In genomic region chr2:27087823-27088410, GRCh38 we compare ENCODE assay signal across 13 cellular contexts. TPM values are rescaled to one million over a fixed set of nuclear protein-coding genes. Genes with fewer than 3 reads are reported as not detected.
DNase-seq lines count a peak whose midpoint lies in the region; ATAC-seq and TF ChIP-seq lines count a peak whose summit lies in the region.
"Had no signal": no experiment of that assay in that cellular context is flagged by ENCODE, and none has a peak within 500 bp of the region (broad histone marks: within the 10 kb centered on the region; RNA-seq: fewer than 3 reads in every experiment).

No MANE protein-coding gene starts in this region.

- BruUV-seq in A673 (replicated peaks; lab: Mats Ljungman, UMichigan): no TSS peak

- H3K27me3 Mint-ChIP-seq in CD8-positive, alpha-beta T cell (ENCODE audit: low read depth): no peaks in the 10 kb centered on the region
- no peaks in the 10 kb centered on the region for H3K27me3 Mint-ChIP-seq in activated CD8-positive, alpha-beta T cell treated with anti-CD3 and anti-CD28 coated beads for 36 hours
- H3K27me3 Mint-ChIP-seq in endodermal cell (ENCODE audit: insufficient read depth): peaks cover 28% of the 10 kb centered on the region

- TF ChIP-seq RAD21 in liver (IDR thresholded peaks at IDR 0.05): peak in 1 of 2 donors; percentile 8

- H3K9me3 ChIP-seq in A673 (ENCODE audit: low read depth, low read length, poor library complexity, severe bottlenecking) (no peaks in the 10 kb centered on the region), liver (ENCODE audit: control insufficient read depth in 4 of 4, low read length in 3 of 4) (no peaks in the 10 kb centered on the region), upper lobe of left lung (no peaks in the 10 kb centered on the region), endodermal cell (ENCODE audit: control insufficient read depth, low read length) (no peaks in the 10 kb centered on the region)
- H3K9me3 ChIP-seq in CD8-positive, alpha-beta T cell (ENCODE audit: low read length): no peaks in the 10 kb centered on the region
- H3K9me3 ChIP-seq: psoas muscle had no signal

- H3K27ac ChIP-seq in A673 (ENCODE audit: low read depth, low read length, poor library complexity, severe bottlenecking): no peak overlapping the region
- no peak overlapping the region for H3K27ac ChIP-seq in CD8-positive, alpha-beta T cell (ENCODE audit: low read depth, low read length)
- peak overlapping the region; percentile 60 to 76 for H3K27ac ChIP-seq in liver (ENCODE audit: low read depth in 1 of 2, low read length in 2 of 2)
- no peak overlapping the region for H3K27ac ChIP-seq in upper lobe of left lung
- H3K27ac ChIP-seq in endodermal cell (ENCODE audit: low read depth, low read length): no peak overlapping the region
- H3K27ac ChIP-seq: brain microvascular endothelial cell, psoas muscle had no signal

- H3K4me3 ChIP-seq in A673 (ENCODE audit: low read depth, low read length, poor library complexity, severe bottlenecking) (peak overlapping the region; percentile 59), liver (ENCODE audit: low read depth in 1 of 3, low read length in 3 of 3) (peak overlapping the region; percentile 63 to 84 (median 70)), upper lobe of left lung (no peak overlapping the region), endodermal cell (ENCODE audit: low read length) (no peak overlapping the region)
- H3K4me3 ChIP-seq in CD8-positive, alpha-beta T cell (ENCODE audit: low read depth, low read length): no peak overlapping the region

- intact Hi-C loops in A673 (cut with micrococcal nuclease; ENCODE audit: unreplicated experiment): no loop called here
- intact Hi-C loops in CD8-positive, alpha-beta T cell (cut with DNase I, micrococcal nuclease): loop anchor here (2.0 to 10.0 kb wide), 6 partner anchors 125 to 347 kb away; partner anchors contain the start of genes ATRAID (in 1 of the 2), CENPA (in 1 of the 2), MPV17 (in 1 of the 2) and SLC30A3 (in 1 of the 2)
- intact Hi-C loops in activated CD8-positive, alpha-beta T cell treated with anti-CD3 and anti-CD28 coated beads for 36 hours (cut with micrococcal nuclease): loop anchor here (5.0 kb wide), 1 partner anchor 126 kb away; no protein-coding TSS in a partner anchor

- TF ChIP-seq EP300 in upper lobe of left lung (IDR thresholded peaks at IDR 0.05): no peak

- CTCF ChIA-PET in A673 (lab: Charles Lee): interaction anchor here (0.7 to 1.3 kb wide), 4 partner anchors 16 to 593 kb away, joined by 3 to 8 read pairs (median 6); partner anchors contain the start of gene OST4
- CTCF ChIA-PET in CD8-positive, alpha-beta T cell (lab: Charles Lee): interaction anchor here (1.1 to 2.1 kb wide), 5 partner anchors 11 to 277 kb away, joined by 3 to 9 read pairs (median 3); no protein-coding TSS in a partner anchor
- CTCF ChIA-PET in activated CD8-positive, alpha-beta T cell treated with anti-CD3 and anti-CD28 coated beads for 36 hours (lab: Charles Lee): interaction anchor here (0.9 to 2.4 kb wide), 7 partner anchors 9 to 242 kb away, joined by 3 to 16 read pairs (median 4); no protein-coding TSS in a partner anchor

- WGBS in liver: 42% methylated on average over 5 of the region's 5 CpGs
- WGBS in upper lobe of left lung, 2 donors: 87 to 92% methylated on average over 5 of the region's 5 CpGs
- WGBS in endodermal cell (ENCODE audit: insufficient coverage in 1 of 2, insufficient read length in 1 of 2), 2 experiments: 85 to 89% methylated on average over 3 to 5 of the region's 5 CpGs

- TF ChIP-seq CTCF in A673 (conservative IDR thresholded peaks at IDR 0.05; ENCODE audit: low read depth, low read length) (no peak), liver (IDR thresholded peaks at IDR 0.05; ENCODE audit: low read depth, low read length, missing input control) (no peak), upper lobe of left lung (IDR thresholded peaks at IDR 0.05) (no peak), endodermal cell (conservative IDR thresholded peaks at IDR 0.05) (no peak)
- no peak for TF ChIP-seq CTCF in CD8-positive, alpha-beta T cell (IDR thresholded peaks at IDR 0.05)
- no peak for TF ChIP-seq CTCF in activated CD8-positive, alpha-beta T cell treated with anti-CD3 and anti-CD28 coated beads for 36 hours (IDR thresholded peaks at IDR 0.05)

- H3K4me3 Mint-ChIP-seq in CD8-positive, alpha-beta T cell: peak overlapping the region; percentile 65
- peak overlapping the region; percentile 82 for H3K4me3 Mint-ChIP-seq in activated CD8-positive, alpha-beta T cell treated with anti-CD3 and anti-CD28 coated beads for 36 hours
- H3K4me3 Mint-ChIP-seq in endodermal cell: no peak overlapping the region

- ATAC-seq in CD8-positive, alpha-beta T cell: no peak
- ATAC-seq in activated CD8-positive, alpha-beta T cell treated with anti-CD3 and anti-CD28 coated beads for 36 hours: no peak
- no peak for ATAC-seq in HG03432 (IDR thresholded peaks at IDR 0.05; ENCODE audit: unreplicated experiment)
- no peak for ATAC-seq in upper lobe of left lung (ENCODE audit: low FRiP score in 2 of 2)

- H3K36me3 Mint-ChIP-seq in CD8-positive, alpha-beta T cell: no peaks in the 10 kb centered on the region
- H3K36me3 Mint-ChIP-seq in activated CD8-positive, alpha-beta T cell treated with anti-CD3 and anti-CD28 coated beads for 36 hours (ENCODE audit: low read depth): no peaks in the 10 kb centered on the region
- H3K36me3 Mint-ChIP-seq in endodermal cell (ENCODE audit: low read depth): no peaks in the 10 kb centered on the region

- POLR2A ChIA-PET in A673 (lab: Charles Lee; ENCODE audit: low non-redundant PET): interaction anchor here (0.7 kb wide), 1 partner anchor 16 kb away, joined by 15 read pairs; the partner anchor contains the start of gene OST4
- POLR2A ChIA-PET in CD8-positive, alpha-beta T cell (lab: Charles Lee): interaction anchor here (1.5 to 4.4 kb wide), 3 partner anchors 16 to 47 kb away, joined by 7 to 31 read pairs (median 17); partner anchors contain the start of genes AGBL5, OST4 and PREB
- POLR2A ChIA-PET in activated CD8-positive, alpha-beta T cell treated with anti-CD3 and anti-CD28 coated beads for 36 hours (lab: Charles Lee): interaction anchor here (0.6 to 2.2 kb wide), 3 partner anchors 9 to 55 kb away, joined by 3 to 10 read pairs (median 3); no protein-coding TSS in a partner anchor

- H3K36me3 ChIP-seq in A673 (ENCODE audit: insufficient read depth, low read length, poor library complexity, severe bottlenecking): no peaks in the 10 kb centered on the region
- no peaks in the 10 kb centered on the region for H3K36me3 ChIP-seq in CD8-positive, alpha-beta T cell (ENCODE audit: insufficient read depth, low read length)
- peaks cover 0 to 1% (median 0%) of the 10 kb centered on the region in 4 donors for H3K36me3 ChIP-seq in liver (ENCODE audit: control insufficient read depth in 4 of 4, insufficient read depth in 3 of 4, low read depth in 1 of 4, low read length in 3 of 4)
- no peaks in the 10 kb centered on the region for H3K36me3 ChIP-seq in upper lobe of left lung
- H3K36me3 ChIP-seq in endodermal cell (ENCODE audit: control insufficient read depth, insufficient read depth, low read length): no peaks in the 10 kb centered on the region

- DNase-seq in A673 (ENCODE audit: low spot score) (no peak), upper lobe of left lung (no peak), endodermal cell (no peak)
- DNase-seq in CD8-positive, alpha-beta T cell: no peak
- no peak for DNase-seq in activated CD8-positive, alpha-beta T cell treated with anti-CD3 and anti-CD28 coated beads for 36 hours
- DNase-seq in stimulated activated CD4-positive, alpha-beta T cell treated with anti-CD3 and anti-CD28 coated beads, Interleukin-1b, Interleukin-23, amount 100 ng/mL, for 48 hours: no peak
- DNase-seq: brain microvascular endothelial cell; Calu3; NCI-H345; stimulated activated CD4-positive, alpha-beta T cell treated with anti-CD3 and anti-CD28 coated beads, Interleukin-2, amount 100 ng/mL, for 48 hours had no signal

- no peaks in the 10 kb centered on the region for H3K9me3 Mint-ChIP-seq in CD8-positive, alpha-beta T cell
- no peaks in the 10 kb centered on the region for H3K9me3 Mint-ChIP-seq in activated CD8-positive, alpha-beta T cell treated with anti-CD3 and anti-CD28 coated beads for 36 hours
- no peaks in the 10 kb centered on the region for H3K9me3 Mint-ChIP-seq in endodermal cell

- H3K9ac ChIP-seq in liver (ENCODE audit: low read depth in 1 of 2, low read length in 2 of 2): peak overlapping the region; percentile 40 to 65
- no peak overlapping the region for H3K9ac ChIP-seq in endodermal cell (ENCODE audit: extremely low read depth, low read length, poor library complexity, severe bottlenecking)

- H3K27ac Mint-ChIP-seq in CD8-positive, alpha-beta T cell: no peak overlapping the region
- no peak overlapping the region for H3K27ac Mint-ChIP-seq in activated CD8-positive, alpha-beta T cell treated with anti-CD3 and anti-CD28 coated beads for 36 hours
- no peak overlapping the region for H3K27ac Mint-ChIP-seq in endodermal cell

- H3K27me3 ChIP-seq in A673 (replicated peaks; ENCODE audit: insufficient read depth, low read depth, low read length, poor library complexity) (no peaks in the 10 kb centered on the region), liver (ENCODE audit: control insufficient read depth in 4 of 4, insufficient read depth in 4 of 4, low read length in 3 of 4) (no peaks in the 10 kb centered on the region), upper lobe of left lung (no peaks in the 10 kb centered on the region), endodermal cell (ENCODE audit: control insufficient read depth, insufficient read depth, low read length, poor library complexity, severe bottlenecking) (peaks cover 26% of the 10 kb centered on the region)
- H3K27me3 ChIP-seq in CD8-positive, alpha-beta T cell (ENCODE audit: insufficient read depth, low read length): no peaks in the 10 kb centered on the region
- H3K27me3 ChIP-seq: brain microvascular endothelial cell had no signal

- peaks cover 15% of the 10 kb centered on the region for H3K4me1 Mint-ChIP-seq in CD8-positive, alpha-beta T cell (ENCODE audit: low read depth)
- peaks cover 14% of the 10 kb centered on the region for H3K4me1 Mint-ChIP-seq in activated CD8-positive, alpha-beta T cell treated with anti-CD3 and anti-CD28 coated beads for 36 hours (ENCODE audit: low read depth)
- peaks cover 4% of the 10 kb centered on the region for H3K4me1 Mint-ChIP-seq in endodermal cell

- no peak for TF ChIP-seq POLR2A in upper lobe of left lung (IDR thresholded peaks at IDR 0.05)

- H3K4me1 ChIP-seq in A673 (ENCODE audit: insufficient read depth, low read length, poor library complexity, severe bottlenecking): peaks cover 6% of the 10 kb centered on the region
- H3K4me1 ChIP-seq in CD8-positive, alpha-beta T cell (ENCODE audit: insufficient read depth, low read length): peaks cover 18% of the 10 kb centered on the region
- H3K4me1 ChIP-seq in liver (ENCODE audit: control insufficient read depth in 4 of 4, insufficient read depth in 4 of 4, low read length in 3 of 4): peaks cover 9 to 65% (median 41%) of the 10 kb centered on the region in 4 donors
- peaks cover 13 to 23% (median 18%) of the 10 kb centered on the region in 4 donors for H3K4me1 ChIP-seq in upper lobe of left lung
- no peaks in the 10 kb centered on the region for H3K4me1 ChIP-seq in endodermal cell (ENCODE audit: control insufficient read depth, insufficient read depth, low read length)

RNA-seq across cellular contexts. Expression of gene KHK, which starts 1.3 kb away (rescaled TPM):
- total RNA-seq in A673 (2021): 39.1 and 40.2 TPM in 2 replicates
- 1 to 10 TPM in 1 of 2 experiments, under 1 TPM in 1; 0.42 to 1.9 TPM for total RNA-seq in CD8-positive, alpha-beta T cell
- total RNA-seq in activated CD8-positive, alpha-beta T cell treated with anti-CD3 and anti-CD28 coated beads for 36 hours: 1 to 10 TPM; 6.7 to 9.5 TPM
- 100 to 1,000 TPM in 1 of 2 donors, 10 to 100 TPM in 1; 26.1 to 152 TPM for total RNA-seq in liver
- 100 to 1,000 TPM; 223 to 462 TPM for polyA plus RNA-seq in liver
- 10 to 100 TPM in 1 of 6 donors, 1 to 10 TPM in 5; 2.4 to 10.4 (median 6.3) TPM for total RNA-seq in upper lobe of left lung
- total RNA-seq in endodermal cell: 1 to 10 TPM; 3.3 to 3.9 TPM
- 2.9 TPM for polyA plus RNA-seq in endodermal cell (2013, experiment 1 of 2)
- polyA plus RNA-seq in endodermal cell (2013, experiment 2 of 2): 2.6 TPM

RNA-seq across cellular contexts. Expression of gene EMILIN1, which starts 9.5 kb away (rescaled TPM):
- 31.0 and 46.8 TPM in 2 replicates for total RNA-seq in A673 (2021)
- total RNA-seq in CD8-positive, alpha-beta T cell: under 1 TPM in 1 of 2 experiments, not detected in 1; 0.11 TPM
- total RNA-seq in activated CD8-positive, alpha-beta T cell treated with anti-CD3 and anti-CD28 coated beads for 36 hours: under 1 TPM; 0.61 to 0.63 TPM
- total RNA-seq in liver: 10 to 100 TPM; 24.8 to 26.1 TPM
- 10 to 100 TPM in 1 of 2 donors, 1 to 10 TPM in 1; 3.4 to 23.1 TPM for polyA plus RNA-seq in liver
- total RNA-seq in upper lobe of left lung: 100 to 1,000 TPM in 2 of 6 donors, 10 to 100 TPM in 4; 20.7 to 158 (median 49.0) TPM
- 1 to 10 TPM; 1.9 to 2.1 TPM for total RNA-seq in endodermal cell
- polyA plus RNA-seq in endodermal cell (2013, experiment 1 of 2): 11.8 TPM
- polyA plus RNA-seq in endodermal cell (2013, experiment 2 of 2): 15.3 TPM

RNA-seq across cellular contexts. Expression of gene OST4, which starts 16.5 kb away (rescaled TPM):
- 235 and 237 TPM in 2 replicates for total RNA-seq in A673 (2021)
- total RNA-seq in CD8-positive, alpha-beta T cell: 100 to 1,000 TPM; 252 to 260 TPM
- 100 to 1,000 TPM; 257 to 262 TPM for total RNA-seq in activated CD8-positive, alpha-beta T cell treated with anti-CD3 and anti-CD28 coated beads for 36 hours
- total RNA-seq in liver: 100 to 1,000 TPM in 1 of 2 donors, 10 to 100 TPM in 1; 94.8 to 186 TPM
- polyA plus RNA-seq in liver: 100 to 1,000 TPM; 227 to 377 TPM
- 100 to 1,000 TPM in 5 of 6 donors, 10 to 100 TPM in 1; 90.4 to 265 (median 176) TPM for total RNA-seq in upper lobe of left lung
- total RNA-seq in endodermal cell: 100 to 1,000 TPM; 290 to 311 TPM
- 206 TPM for polyA plus RNA-seq in endodermal cell (2013, experiment 1 of 2)
- 204 TPM for polyA plus RNA-seq in endodermal cell (2013, experiment 2 of 2)

RNA-seq across cellular contexts. Expression of gene CGREF1, which starts 31.0 kb away (rescaled TPM):
- total RNA-seq in A673 (2021): 8.4 and 9.4 TPM in 2 replicates
- not detected for total RNA-seq in CD8-positive, alpha-beta T cell
- total RNA-seq in activated CD8-positive, alpha-beta T cell treated with anti-CD3 and anti-CD28 coated beads for 36 hours: 1 to 10 TPM; 3.7 to 4.3 TPM
- total RNA-seq in liver: 10 to 100 TPM in 1 of 2 donors, under 1 TPM in 1; 0.98 to 10.3 TPM
- polyA plus RNA-seq in liver: 10 to 100 TPM; 13.0 to 16.1 TPM
- 1 to 10 TPM in 2 of 6 donors, under 1 TPM in 1, not detected in 3; 0.79 to 1.2 (median 1.0) TPM for total RNA-seq in upper lobe of left lung
- total RNA-seq in endodermal cell: under 1 TPM; 0.20 to 0.33 TPM
- 2.0 TPM for polyA plus RNA-seq in endodermal cell (2013, experiment 1 of 2)
- 1.4 TPM for polyA plus RNA-seq in endodermal cell (2013, experiment 2 of 2)

RNA-seq across cellular contexts. Expression of gene ABHD1, which starts 35.7 kb away (rescaled TPM):
- total RNA-seq in A673 (2021) (0.22 TPM in 1 of 2 replicates, not detected in the other), liver (under 1 TPM; 0.09 to 0.67 TPM), upper lobe of left lung (under 1 TPM in 3 of 6 donors, not detected in 3; 0.10 to 0.30 (median 0.11) TPM), endodermal cell (1 to 10 TPM in 1 of 2 donors, under 1 TPM in 1; 0.29 to 1.0 TPM)
- 1 to 10 TPM in 1 of 2 experiments, under 1 TPM in 1; 0.67 to 1.0 TPM for total RNA-seq in CD8-positive, alpha-beta T cell
- total RNA-seq in activated CD8-positive, alpha-beta T cell treated with anti-CD3 and anti-CD28 coated beads for 36 hours: under 1 TPM; 0.36 to 0.50 TPM
- 1 to 10 TPM in 1 of 2 donors, under 1 TPM in 1; 0.54 to 2.0 TPM for polyA plus RNA-seq in liver
- 0.53 TPM for polyA plus RNA-seq in endodermal cell (2013, experiment 1 of 2)
- polyA plus RNA-seq in endodermal cell (2013, experiment 2 of 2): 0.75 TPM

Comparison
In these comparisons a context has a peak if more than half of its experiments do, and no peak if none do; other contexts are left out.
1. H3K27ac ChIP-seq: peak in liver (2 of 2); none in A673 (single experiment), CD8-positive, alpha-beta T cell (single experiment), upper lobe of left lung (0 of 4) and endodermal cell (single experiment).
2. H3K4me3 ChIP-seq: peak in A673 (single experiment) and liver (3 of 3); none in CD8-positive, alpha-beta T cell (single experiment), upper lobe of left lung (0 of 4) and endodermal cell (single experiment).
3. RNA of gene EMILIN1, which starts 9.5 kb away (total RNA-seq): 20.7 to 158 TPM in upper lobe of left lung, 31.0 to 46.8 TPM in A673 and 24.8 to 26.1 TPM in liver; 1.9 to 2.1 TPM in endodermal cell, 0.61 to 0.63 TPM in activated CD8-positive, alpha-beta T cell treated with anti-CD3 and anti-CD28 coated beads for 36 hours and 0.11 TPM in CD8-positive, alpha-beta T cell; every median in the first group is over 4 times any median in the second.